Comparison of ENCODE assay signal across 9 cellular contexts in genomic region chr6:20409427-20409971, GRCh38. TPM values are rescaled to one million over a fixed set of nuclear protein-coding genes. Genes with fewer than 3 reads are reported as not detected.
DNase-seq lines count a peak whose midpoint lies in the region; ATAC-seq, FAIRE-seq and TF ChIP-seq lines count a peak whose summit lies in the region.
"Had no signal": no experiment of that assay in that cellular context is flagged by ENCODE, and none has a peak within 500 bp of the region (broad histone marks: within the 10 kb centered on the region; RNA-seq: fewer than 3 reads in every experiment).

No MANE protein-coding gene starts in this region.

- peaks cover 6% of the 10 kb centered on the region for H3K79me1 ChIP-seq in neuronal stem cell (ENCODE audit: low read depth, low read length)

- no peaks in the 10 kb centered on the region for H3K27me3 ChIP-seq in CD4-positive, alpha-beta memory T cell (ENCODE audit: insufficient read depth, low read length)
- H3K27me3 ChIP-seq in K562 (ENCODE audit: control insufficient read depth in 2 of 2, insufficient read depth in 2 of 2, low read length in 2 of 2) (no peaks in the 10 kb centered on the region), neuronal stem cell (ENCODE audit: control insufficient read depth in 3 of 3, insufficient read depth in 3 of 3, low read depth in 1 of 3, low read length in 3 of 3) (no peaks in the 10 kb centered on the region), HAP-1 (ENCODE audit: low read depth) (no peaks in the 10 kb centered on the region)

- no peak overlapping the region for H3K4ac ChIP-seq in neuronal stem cell (ENCODE audit: low read length)

- H2AFZ ChIP-seq in K562 (ENCODE audit: low read depth, low read length) = no peak overlapping the region
- H2AFZ ChIP-seq in neuronal stem cell (ENCODE audit: low read length) = no peak overlapping the region

- H3K9me1 ChIP-seq in K562 (ENCODE audit: control insufficient read depth, insufficient read depth, low read length) = peaks cover 4% of the 10 kb centered on the region

- no peak overlapping the region for H3K18ac ChIP-seq in neuronal stem cell (ENCODE audit: low read length)

- whole genome bisulfite sequencing in K562 (ENCODE audit: insufficient coverage, low coverage, missing lambda C conversion rate) = under 1% methylated on average over 6 of the region's 6 CpGs
- no CpG with 5 or more reads among the region's 6 CpGs for WGBS in neuronal stem cell (ENCODE audit: extremely low coverage in 2 of 2, insufficient read length in 2 of 2, insufficient replicate concordance in 1 of 2), 2 donors

- TF ChIP-seq RAD21 in K562 (CRISPR knock-in tag; conservative IDR thresholded peaks at IDR 0.05 in 1 of 2, IDR thresholded peaks at IDR 0.05 in 1 of 2) = no peak

- no peak overlapping the region for H3K23ac ChIP-seq in neuronal stem cell (ENCODE audit: low read depth, low read length, poor library complexity)

- in situ Hi-C loops in K562 (cut with MboI) (no loop called here), HAP-1 (cut with MboI; ENCODE audit: low sequenced_read_pairs) (no loop called here)

- ATAC-seq in GM19438 (IDR thresholded peaks at IDR 0.05; ENCODE audit: low read depth, unreplicated experiment) = peak; percentile 96
- peak; percentile 93 for ATAC-seq in HG03378 (IDR thresholded peaks at IDR 0.05; ENCODE audit: unreplicated experiment)
- ATAC-seq in K562 = peak; percentile 66

- H2BK12ac ChIP-seq in neuronal stem cell (ENCODE audit: low read length) = no peak overlapping the region

- no peak overlapping the region for H3K14ac ChIP-seq in neuronal stem cell (ENCODE audit: low read length)

- POLR2A ChIA-PET in CD4-positive, alpha-beta memory T cell (lab: Charles Lee; ENCODE audit: partially characterized antibody) = interaction anchor here (1.4 to 3.3 kb wide), 2 partner anchors 44 to 90 kb away, joined by 4 to 15 read pairs; no protein-coding TSS in a partner anchor
- POLR2A ChIA-PET in K562 (lab: Yijun Ruan, JAX) = interaction anchor here (0.7 to 3.7 kb wide), 6 partner anchors 9 to 34 kb away, joined by 3 to 21 read pairs (median 4); no protein-coding TSS in a partner anchor

- no peaks in the 10 kb centered on the region for H3K9me3 ChIP-seq in CD4-positive, alpha-beta memory T cell (ENCODE audit: control insufficient read depth in 1 of 2, low read length in 2 of 2)
- H3K9me3 ChIP-seq in K562 (replicated peaks; ENCODE audit: control insufficient read depth, insufficient read depth, low read depth, low read length) (no peaks in the 10 kb centered on the region), neuronal stem cell (replicated peaks in 1 of 2; ENCODE audit: control insufficient read depth in 2 of 2, insufficient read depth in 1 of 2, low read depth in 1 of 2, low read length in 2 of 2) (peaks cover 0 to 1% of the 10 kb centered on the region in 2 donors), HAP-1 (no peaks in the 10 kb centered on the region)

- peak overlapping the region; percentile 40 for H3K27ac ChIP-seq in CD4-positive, alpha-beta memory T cell (ENCODE audit: low read depth, low read length)
- H3K27ac ChIP-seq in K562 (ENCODE audit: extremely low read depth, low read depth, low read length) = peak overlapping the region; percentile 69
- no peak overlapping the region for H3K27ac ChIP-seq in neuronal stem cell (replicated peaks; ENCODE audit: low read length)
- H3K27ac ChIP-seq: VCaP had no signal

- TF ChIP-seq EP300 in K562 (IDR thresholded peaks at IDR 0.05; ENCODE audit: low read length) = peak; percentile 96

- CTCF ChIA-PET in CD4-positive, alpha-beta memory T cell (lab: Charles Lee; ENCODE audit: partially characterized antibody) = interaction anchor here (1.0 to 1.9 kb wide), 2 partner anchors 12 to 119 kb away, joined by 3 to 7 read pairs; no protein-coding TSS in a partner anchor
- CTCF ChIA-PET in K562 (lab: Yijun Ruan, JAX; ENCODE audit: low intra/inter-chr PET ratio) = no interaction called here

- BruUV-seq in K562 (replicated peaks; lab: Mats Ljungman, UMichigan) = no TSS peak

- H3K79me2 ChIP-seq in K562 (ENCODE audit: control insufficient read depth, insufficient read depth, low read length) = peaks cover 100% of the 10 kb centered on the region

- peak overlapping the region in 1 of 2 experiments; percentile 50; a peak in 3 of 4 replicates for H3K9ac ChIP-seq in K562 (ENCODE audit: insufficient read depth in 1 of 2, low read depth in 2 of 2, low read length in 2 of 2)
- no peak overlapping the region for H3K9ac ChIP-seq in neuronal stem cell (ENCODE audit: low read depth, low read length, poor library complexity)

- TF ChIP-seq CTCF in K562 (IDR thresholded peaks at IDR 0.05 in 2 of 3, conservative IDR thresholded peaks at IDR 0.05 in 1 of 3; ENCODE audit: insufficient read depth in 2 of 3, low read depth in 1 of 3, low read length in 3 of 3) = peak in 1 of 3 experiments; percentile 4; a peak in 1 of 6 replicates

- H3K4me1 Mint-ChIP-seq in CD4-positive, alpha-beta memory T cell = peaks cover 50 to 73% (median 61%) of the 10 kb centered on the region in 4 donors

- H3K4me3 Mint-ChIP-seq in CD4-positive, alpha-beta memory T cell = peak overlapping the region; percentile 43 to 86 (median 73)

- H3K4me2 ChIP-seq in K562 (ENCODE audit: insufficient read depth, low read length) (peak overlapping the region; percentile 65), neuronal stem cell (ENCODE audit: insufficient read depth, low read length, poor library complexity, severe bottlenecking) (no peak overlapping the region)

- FAIRE-seq in K562 (lab: Jason Lieb, UNC) = peak; percentile 74
- no peak for FAIRE-seq in urothelium cell line (lab: Jason Lieb, UNC)

- no peak overlapping the region for H2BK15ac ChIP-seq in neuronal stem cell (ENCODE audit: low read length)

- intact Hi-C loops in CD4-positive, alpha-beta memory T cell (cut with micrococcal nuclease) = loop anchor here (10.0 kb wide), 1 partner anchor 1185 kb away; the partner anchor contains the start of gene SOX4
- intact Hi-C loops in K562 (cut with micrococcal nuclease) = loop anchor here (1.0 to 2.0 kb wide), 2 partner anchors 9 to 197 kb away; partner anchors contain the start of gene MBOAT1

- H4K91ac ChIP-seq in neuronal stem cell (ENCODE audit: low read depth, low read length, poor library complexity) = no peak overlapping the region

- no peaks in the 10 kb centered on the region for H3K9me3 Mint-ChIP-seq in CD4-positive, alpha-beta memory T cell

- peak overlapping the region in 1 of 2 donors; percentile 18 for H3K4me3 ChIP-seq in CD4-positive, alpha-beta memory T cell (ENCODE audit: low read length in 2 of 2)
- H3K4me3 ChIP-seq in K562 = peak overlapping the region; percentile 1; the same call in 1 of the 2 replicates
- no peak overlapping the region for H3K4me3 ChIP-seq in neuronal stem cell (ENCODE audit: low read length in 2 of 2)
- H3K4me3 ChIP-seq in HAP-1 = no peak overlapping the region

- H4K20me1 ChIP-seq in K562 (replicated peaks; ENCODE audit: control insufficient read depth, insufficient read depth, low read length) = peaks cover 28% of the 10 kb centered on the region

- no peaks in the 10 kb centered on the region for H3K36me3 ChIP-seq in CD4-positive, alpha-beta memory T cell (ENCODE audit: insufficient read depth, low read length)
- H3K36me3 ChIP-seq in K562 (ENCODE audit: control insufficient read depth, insufficient read depth, low read length) = peaks cover 81% of the 10 kb centered on the region
- H3K36me3 ChIP-seq in neuronal stem cell (replicated peaks in 1 of 2; ENCODE audit: control insufficient read depth in 2 of 2, insufficient read depth in 2 of 2, low read length in 2 of 2) = peaks cover 8 to 98% of the 10 kb centered on the region in 2 donors
- peaks cover 37% of the 10 kb centered on the region for H3K36me3 ChIP-seq in HAP-1 (replicated peaks)

- H3K27me3 Mint-ChIP-seq in CD4-positive, alpha-beta memory T cell = no peaks in the 10 kb centered on the region

- H4K8ac ChIP-seq in neuronal stem cell (ENCODE audit: low read depth, low read length) = no peak overlapping the region

- peaks cover 63% of the 10 kb centered on the region for H3K4me1 ChIP-seq in CD4-positive, alpha-beta memory T cell (ENCODE audit: insufficient read depth, low read length)
- H3K4me1 ChIP-seq in K562 (replicated peaks in 1 of 2; ENCODE audit: control insufficient read depth in 2 of 2, insufficient read depth in 2 of 2, low read length in 2 of 2) (peaks cover 31 to 86% of the 10 kb centered on the region in 2 experiments), neuronal stem cell (ENCODE audit: control insufficient read depth in 2 of 2, insufficient read depth in 1 of 2, low read depth in 1 of 2, low read length in 2 of 2) (peaks cover 0 to 6% of the 10 kb centered on the region in 2 donors), HAP-1 (peaks cover 13% of the 10 kb centered on the region)

- peaks cover 6 to 15% of the 10 kb centered on the region in 2 donors for H3K36me3 Mint-ChIP-seq in CD4-positive, alpha-beta memory T cell

- no peak overlapping the region for H2BK5ac ChIP-seq in neuronal stem cell (ENCODE audit: low read length)

- DNase-seq in CD4-positive, alpha-beta memory T cell = no peak
- DNase-seq in K562 (ENCODE audit: extremely low read depth in 1 of 4, low spot score in 3 of 4) = peak in 2 of 4 experiments; percentile 64 to 87
- DNase-seq in neuronal stem cell (ENCODE audit: low spot score) = no peak
- no peak for DNase-seq in urothelium cell line (ENCODE audit: low spot score)
- DNase-seq in stimulated activated CD4-positive, alpha-beta T cell treated with anti-CD3 and anti-CD28 coated beads, Interleukin-2, amount 100 ng/mL, for 48 hours = no peak
- no peak for DNase-seq in HAP-1 (ENCODE audit: low spot score in 2 of 2)

- TF ChIP-seq POLR2A in K562 (conservative IDR thresholded peaks at IDR 0.05) = no peak

- no peak overlapping the region for H2AK5ac ChIP-seq in neuronal stem cell (ENCODE audit: low read depth, low read length)

- no peak overlapping the region for H2BK120ac ChIP-seq in neuronal stem cell (ENCODE audit: low read depth, low read length)

- H3K27ac Mint-ChIP-seq in CD4-positive, alpha-beta memory T cell = peak overlapping the region; percentile 58 to 89 (median 79)

RNA-seq across cellular contexts. Expression of gene E2F3, which starts 7.8 kb away (rescaled TPM):
- 10 to 100 TPM; 25.2 to 25.5 TPM for total RNA-seq in CD4-positive, alpha-beta memory T cell
- 1 to 10 TPM; 1.3 to 5.3 TPM for polyA plus RNA-seq in CD4-positive, alpha-beta memory T cell
- total RNA-seq in K562 (2011; cell fraction: chromatin; rRNA removed; ENCODE audit: low replicate concordance) = 24.9 and 55.4 TPM in 2 replicates
- 17.5 and 22.4 TPM in 2 replicates for total RNA-seq in K562 (2011; cell fraction: nucleolus; rRNA removed)
- total RNA-seq in K562 (2011; cell fraction: nucleoplasm; rRNA removed) = 30.3 and 42.3 TPM in 2 replicates
- total RNA-seq in K562 (2014; rRNA removed) = 11.1 and 13.2 TPM in 2 replicates
- 29.6 and 33.6 TPM in 2 replicates for total RNA-seq in K562 (2014; rRNA removed; fragmentation: Illumina TruSeq; extraction: Trizol)
- total RNA-seq in K562 (2015; rRNA removed; fragmentation: Illumina TruSeq; extraction: Trizol) = 25.9 and 26.5 TPM in 2 replicates
- 41.3 and 44.7 TPM in 2 replicates for total RNA-seq in K562 (2021)
- 26.3 and 31.6 TPM in 2 replicates for polyA plus RNA-seq in K562 (2011; rRNA removed)
- 8.7 and 15.4 TPM in 2 replicates for polyA plus RNA-seq in K562 (2011; cell fraction: cytosol; rRNA removed)
- polyA plus RNA-seq in K562 (2011; cell fraction: nucleus; rRNA removed) = 40.0 and 46.3 TPM in 2 replicates
- polyA plus RNA-seq in K562 (2012) = 24.2 and 27.2 TPM in 2 replicates
- 41.2 and 41.6 TPM in 2 replicates for polyA plus RNA-seq in K562 (2014; fragmentation: Illumina TruSeq; extraction: Trizol)
- polyA plus RNA-seq in K562 (2014; fragmentation: Nextera tagmentation; extraction: Ambion mirVana) = 10 to 100 TPM; 11.8 to 14.8 TPM
- polyA plus RNA-seq in K562 (2014; rRNA removed) = 23.8 and 27.2 TPM in 2 replicates
- 26.4 and 27.4 TPM in 2 replicates for polyA minus RNA-seq in K562 (2011; rRNA and poly(A)+ RNA removed)
- 15.8 and 21.2 TPM in 2 replicates for polyA minus RNA-seq in K562 (2011; cell fraction: cytosol; rRNA and poly(A)+ RNA removed)
- 12.7 and 14.9 TPM in 2 replicates for polyA minus RNA-seq in K562 (2011; cell fraction: nucleus; rRNA and poly(A)+ RNA removed)
- 22.6 TPM for polyA plus RNA-seq in neuronal stem cell (2013, experiment 1 of 2)
- 23.2 TPM for polyA plus RNA-seq in neuronal stem cell (2013, experiment 2 of 2)
